ENCODE assay signal across 11 cellular contexts in the genomic region with DNA sequence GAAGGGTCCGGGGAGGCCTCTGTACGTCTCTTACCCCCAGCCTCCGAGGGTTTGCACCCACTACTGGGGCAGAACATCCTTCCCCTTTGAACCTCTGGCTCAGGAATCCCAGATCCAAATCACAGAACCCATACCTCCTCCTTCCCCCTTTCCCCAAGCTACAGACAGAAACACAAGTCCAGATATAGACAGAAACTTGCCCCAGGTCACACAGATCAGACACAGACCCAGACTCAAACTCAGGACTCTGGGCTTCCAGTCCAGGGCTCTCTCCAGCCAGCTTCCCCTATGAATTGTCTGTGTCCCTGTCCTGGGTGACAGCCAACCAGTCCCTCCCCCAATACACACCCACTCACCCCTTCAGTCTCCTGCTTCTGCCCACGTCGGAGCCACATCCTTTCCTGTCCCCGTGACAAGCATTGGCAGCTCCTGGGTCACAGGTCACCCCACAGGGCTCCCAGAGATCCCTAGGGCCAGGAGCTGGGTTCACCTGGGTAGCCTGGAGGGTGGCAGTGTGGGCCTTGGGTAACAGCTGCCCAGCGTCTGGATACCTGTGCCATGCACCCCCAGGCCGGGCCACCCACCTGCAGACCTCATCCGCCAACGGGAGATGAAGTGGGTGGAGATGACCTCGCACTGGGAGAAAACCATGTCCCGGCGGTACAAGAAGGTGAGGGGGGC.
DNase-seq lines count a peak whose midpoint lies in the region; TF ChIP-seq lines count a peak whose summit lies in the region.
"Had no signal": no experiment of that assay in that cellular context is flagged by ENCODE, and none has a peak within 500 bp of the region (broad histone marks: within the 10 kb centered on the region; RNA-seq: fewer than 3 reads in every experiment).

No MANE protein-coding gene starts in this region.

- H3K4me3 ChIP-seq in GM12864 (ENCODE audit: low read depth, low read length), result peak overlapping the region; percentile 67

- H3K36me3 Mint-ChIP-seq in T-helper 1 cell treated with Interleukin-12 subunit alpha and Interleukin-12 subunit beta and Interleukin-4 antibody, amounts not matched to agents 30 μg/mL and 1 μg/mL, for 36 hours (ENCODE audit: low read depth), result peaks cover 45% of the 10 kb centered on the region
- peaks cover 12% of the 10 kb centered on the region for H3K36me3 Mint-ChIP-seq in dendritic cell treated with granulocyte-macrophage colony-stimulating factor and Interleukin-4, amounts not matched to agents 40 ng/mL and 50 ng/mL, for 4 days (ENCODE audit: low read depth)

- no peak for TF ChIP-seq CTCF in GM12864 (IDR thresholded peaks at IDR 0.05; ENCODE audit: low read depth, low read length, missing control alignments)

- no peak for DNase-seq in GM12864 (ENCODE audit: low read depth)
- DNase-seq in stimulated activated CD8-positive, alpha-beta memory T cell treated with anti-CD3 and anti-CD28 coated beads, Interleukin-4, amount 100 ng/mL, for 48 hours, result peak; percentile 71
- no peak for DNase-seq in KG1 (lab: John Stamatoyannopoulos, UW)
- no peak for DNase-seq in NCI-H524 (lab: John Stamatoyannopoulos, UW)
- DNase-seq in NCI-H2029 (lab: John Stamatoyannopoulos, UW), result no peak
- no peak for DNase-seq in kidney glomerular epithelial cell (lab: John Stamatoyannopoulos, UW)
- DNase-seq: cerebellar nuclear complex, NCI-H524 treated with DMSO at 0.1 percent for 48 hours, WERI-Rb-1 had no signal

- H3K27me3 Mint-ChIP-seq in T-helper 1 cell treated with Interleukin-12 subunit alpha and Interleukin-12 subunit beta and Interleukin-4 antibody, amounts not matched to agents 30 μg/mL and 1 μg/mL, for 36 hours (ENCODE audit: low read depth), result no peaks in the 10 kb centered on the region
- H3K27me3 Mint-ChIP-seq in dendritic cell treated with granulocyte-macrophage colony-stimulating factor and Interleukin-4, amounts not matched to agents 40 ng/mL and 50 ng/mL, for 4 days, result no peaks in the 10 kb centered on the region

- peaks cover 38% of the 10 kb centered on the region for H3K4me1 Mint-ChIP-seq in T-helper 1 cell treated with Interleukin-12 subunit alpha and Interleukin-12 subunit beta and Interleukin-4 antibody, amounts not matched to agents 30 μg/mL and 1 μg/mL, for 36 hours (ENCODE audit: low read depth)
- peaks cover 84% of the 10 kb centered on the region for H3K4me1 Mint-ChIP-seq in dendritic cell treated with granulocyte-macrophage colony-stimulating factor and Interleukin-4, amounts not matched to agents 40 ng/mL and 50 ng/mL, for 4 days (ENCODE audit: low read depth)

- no peaks in the 10 kb centered on the region for H3K9me3 Mint-ChIP-seq in T-helper 1 cell treated with Interleukin-12 subunit alpha and Interleukin-12 subunit beta and Interleukin-4 antibody, amounts not matched to agents 30 μg/mL and 1 μg/mL, for 36 hours
- no peaks in the 10 kb centered on the region for H3K9me3 Mint-ChIP-seq in dendritic cell treated with granulocyte-macrophage colony-stimulating factor and Interleukin-4, amounts not matched to agents 40 ng/mL and 50 ng/mL, for 4 days

- peak overlapping the region; percentile 91 for H3K4me3 Mint-ChIP-seq in T-helper 1 cell treated with Interleukin-12 subunit alpha and Interleukin-12 subunit beta and Interleukin-4 antibody, amounts not matched to agents 30 μg/mL and 1 μg/mL, for 36 hours
- H3K4me3 Mint-ChIP-seq in dendritic cell treated with granulocyte-macrophage colony-stimulating factor and Interleukin-4, amounts not matched to agents 40 ng/mL and 50 ng/mL, for 4 days, result peak overlapping the region; percentile 72

- intact Hi-C loops in dendritic cell treated with granulocyte-macrophage colony-stimulating factor and Interleukin-4, amounts not matched to agents 40 ng/mL and 50 ng/mL, for 4 days (cut with micrococcal nuclease), result no loop called here

- peak overlapping the region; percentile 87 for H3K27ac Mint-ChIP-seq in T-helper 1 cell treated with Interleukin-12 subunit alpha and Interleukin-12 subunit beta and Interleukin-4 antibody, amounts not matched to agents 30 μg/mL and 1 μg/mL, for 36 hours
- H3K27ac Mint-ChIP-seq in dendritic cell treated with granulocyte-macrophage colony-stimulating factor and Interleukin-4, amounts not matched to agents 40 ng/mL and 50 ng/mL, for 4 days, result peak overlapping the region; percentile 82
